ENCODE assay signal across 8 cellular contexts in genomic region chr19:4379383-4380253, GRCh38. TPM values are rescaled to one million over a fixed set of nuclear protein-coding genes. Genes with fewer than 3 reads are reported as not detected.
DNase-seq lines count a peak whose midpoint lies in the region; ATAC-seq lines count a peak whose summit lies in the region.

No MANE protein-coding gene starts in this region.

- H3K4me1 ChIP-seq in right cardiac atrium (ENCODE audit: control insufficient read depth, insufficient read depth, low read length) = peaks cover 33% of the 10 kb centered on the region

- H3K4me3 ChIP-seq in right cardiac atrium (ENCODE audit: low read length) = no peak overlapping the region

- ATAC-seq in right cardiac atrium (no peak), HG03280 (IDR thresholded peaks at IDR 0.05; ENCODE audit: unreplicated experiment) (no peak)
- ATAC-seq in stimulated activated memory B cell treated with anti-CD40 and anti-IgM and Interleukin-4, amounts not matched to agents 10 μg/mL and 1 μg/mL and 100 μg/mL, for 72 hours = peak; percentile 77

- no peaks in the 10 kb centered on the region for H3K9me3 Mint-ChIP-seq in activated CD4-positive, alpha-beta memory T cell treated with anti-CD3 and anti-CD28 coated beads, Interleukin-2, amount 10 ng/mL, durations not matched to agents 7 days and 5 days
- H3K9me3 Mint-ChIP-seq in stimulated activated memory B cell treated with anti-CD40 and anti-IgM and Interleukin-4, amounts not matched to agents 10 μg/mL and 1 μg/mL and 100 μg/mL, for 72 hours = no peaks in the 10 kb centered on the region

- intact Hi-C loops in right cardiac atrium (cut with DNase I) = no loop called here

- no peaks in the 10 kb centered on the region for H3K27me3 ChIP-seq in right cardiac atrium (ENCODE audit: control insufficient read depth, insufficient read depth)

- H3K27ac Mint-ChIP-seq in activated CD4-positive, alpha-beta memory T cell treated with anti-CD3 and anti-CD28 coated beads, Interleukin-2, amount 10 ng/mL, durations not matched to agents 7 days and 5 days = peak overlapping the region; percentile 95
- peak overlapping the region; percentile 88 for H3K27ac Mint-ChIP-seq in stimulated activated memory B cell treated with anti-CD40 and anti-IgM and Interleukin-4, amounts not matched to agents 10 μg/mL and 1 μg/mL and 100 μg/mL, for 72 hours

- DNase-seq in stimulated activated CD4-positive, alpha-beta T cell treated with anti-CD3 and anti-CD28 coated beads, Interleukin-12 subunit alpha, Interleukin-12 subunit beta, amount 100 ng/mL, for 4 hours = peak; percentile 25
- DNase-seq in stimulated activated CD4-positive, alpha-beta T cell treated with anti-CD3 and anti-CD28 coated beads, Interleukin-2, amount 100 ng/mL, for 48 hours = no peak
- DNase-seq in activated CD4-positive, alpha-beta memory T cell treated with anti-CD3 and anti-CD28 coated beads, Interleukin-2, amount 10 ng/mL, durations not matched to agents 7 days and 5 days = peak; percentile 39
- DNase-seq in right cardiac atrium (peak; percentile 33 to 53 (median 48)), activated gamma-delta T cell (lab: John Stamatoyannopoulos, UW) (no peak), NCI-H1417 (lab: John Stamatoyannopoulos, UW) (no peak)

- POLR2A ChIA-PET in activated CD4-positive, alpha-beta memory T cell treated with anti-CD3 and anti-CD28 coated beads, Interleukin-2, amount 10 ng/mL, durations not matched to agents 7 days and 5 days (lab: Charles Lee) = interaction anchor here (1.4 to 2.1 kb wide), 7 partner anchors 10 to 23 kb away, joined by 4 to 11 read pairs (median 5); partner anchors contain the start of genes CHAF1A and SH3GL1

- CTCF ChIA-PET in activated CD4-positive, alpha-beta memory T cell treated with anti-CD3 and anti-CD28 coated beads, Interleukin-2, amount 10 ng/mL, durations not matched to agents 7 days and 5 days (lab: Charles Lee) = interaction anchor here (0.6 to 1.9 kb wide), 4 partner anchors 10 to 253 kb away, joined by 3 to 6 read pairs (median 4); partner anchors contain the start of gene SH3GL1

- no peaks in the 10 kb centered on the region for H3K27me3 Mint-ChIP-seq in activated CD4-positive, alpha-beta memory T cell treated with anti-CD3 and anti-CD28 coated beads, Interleukin-2, amount 10 ng/mL, durations not matched to agents 7 days and 5 days
- H3K27me3 Mint-ChIP-seq in stimulated activated memory B cell treated with anti-CD40 and anti-IgM and Interleukin-4, amounts not matched to agents 10 μg/mL and 1 μg/mL and 100 μg/mL, for 72 hours = no peaks in the 10 kb centered on the region

- H3K36me3 Mint-ChIP-seq in activated CD4-positive, alpha-beta memory T cell treated with anti-CD3 and anti-CD28 coated beads, Interleukin-2, amount 10 ng/mL, durations not matched to agents 7 days and 5 days (ENCODE audit: low read depth) = peaks cover 21% of the 10 kb centered on the region
- peaks cover 4% of the 10 kb centered on the region for H3K36me3 Mint-ChIP-seq in stimulated activated memory B cell treated with anti-CD40 and anti-IgM and Interleukin-4, amounts not matched to agents 10 μg/mL and 1 μg/mL and 100 μg/mL, for 72 hours

- H3K9me3 ChIP-seq in right cardiac atrium (ENCODE audit: control insufficient read depth, low read length) = no peaks in the 10 kb centered on the region

- 47% methylated on average over 20 of the region's 20 CpGs for WGBS in right cardiac atrium

- peak overlapping the region; percentile 77 for H3K4me3 Mint-ChIP-seq in activated CD4-positive, alpha-beta memory T cell treated with anti-CD3 and anti-CD28 coated beads, Interleukin-2, amount 10 ng/mL, durations not matched to agents 7 days and 5 days
- peak overlapping the region; percentile 74 for H3K4me3 Mint-ChIP-seq in stimulated activated memory B cell treated with anti-CD40 and anti-IgM and Interleukin-4, amounts not matched to agents 10 μg/mL and 1 μg/mL and 100 μg/mL, for 72 hours

- H3K27ac ChIP-seq in right cardiac atrium (ENCODE audit: low read length) = peak overlapping the region; percentile 28

- peaks cover 73% of the 10 kb centered on the region for H3K4me1 Mint-ChIP-seq in activated CD4-positive, alpha-beta memory T cell treated with anti-CD3 and anti-CD28 coated beads, Interleukin-2, amount 10 ng/mL, durations not matched to agents 7 days and 5 days
- peaks cover 82% of the 10 kb centered on the region for H3K4me1 Mint-ChIP-seq in stimulated activated memory B cell treated with anti-CD40 and anti-IgM and Interleukin-4, amounts not matched to agents 10 μg/mL and 1 μg/mL and 100 μg/mL, for 72 hours

RNA-seq across cellular contexts. Expression of gene SH3GL1, which starts 20.7 kb away (rescaled TPM):
- total RNA-seq in activated CD4-positive, alpha-beta memory T cell treated with anti-CD3 and anti-CD28 coated beads, Interleukin-2, amount 10 ng/mL, durations not matched to agents 7 days and 5 days = 10 to 100 TPM; 62.1 to 64.0 TPM
- 10 to 100 TPM; 26.3 to 40.3 (median 31.8) TPM for total RNA-seq in right cardiac atrium
- 27.7 TPM for polyA plus RNA-seq in right cardiac atrium

RNA-seq across cellular contexts. Expression of gene CHAF1A, which starts 22.8 kb away (rescaled TPM):
- 10 to 100 TPM; 71.7 to 82.5 TPM for total RNA-seq in activated CD4-positive, alpha-beta memory T cell treated with anti-CD3 and anti-CD28 coated beads, Interleukin-2, amount 10 ng/mL, durations not matched to agents 7 days and 5 days
- total RNA-seq in right cardiac atrium = 1 to 10 TPM; 5.4 to 7.7 (median 6.2) TPM
- 4.3 TPM for polyA plus RNA-seq in right cardiac atrium

RNA-seq across cellular contexts. Expression of gene MPND, which starts 36.3 kb away (rescaled TPM):
- 10 to 100 TPM; 19.1 to 20.4 TPM for total RNA-seq in activated CD4-positive, alpha-beta memory T cell treated with anti-CD3 and anti-CD28 coated beads, Interleukin-2, amount 10 ng/mL, durations not matched to agents 7 days and 5 days
- total RNA-seq in right cardiac atrium = 10 to 100 TPM; 22.8 to 25.8 (median 25.2) TPM
- polyA plus RNA-seq in right cardiac atrium = 24.9 TPM

RNA-seq across cellular contexts. Expression of gene STAP2, which starts 41.0 kb away (rescaled TPM):
- 1 to 10 TPM; 8.3 to 8.6 TPM for total RNA-seq in activated CD4-positive, alpha-beta memory T cell treated with anti-CD3 and anti-CD28 coated beads, Interleukin-2, amount 10 ng/mL, durations not matched to agents 7 days and 5 days
- total RNA-seq in right cardiac atrium = 10 to 100 TPM in 3 of 4 donors, 1 to 10 TPM in 1; 6.7 to 13.9 (median 11.3) TPM
- 7.8 TPM for polyA plus RNA-seq in right cardiac atrium

Comparison
In these comparisons a context has a peak if more than half of its experiments do, and no peak if none do; other contexts are left out.
1. DNase-seq: peak in stimulated activated CD4-positive, alpha-beta T cell treated with anti-CD3 and anti-CD28 coated beads, Interleukin-12 subunit alpha, Interleukin-12 subunit beta, amount 100 ng/mL, for 4 hours (single experiment), activated CD4-positive, alpha-beta memory T cell treated with anti-CD3 and anti-CD28 coated beads, Interleukin-2, amount 10 ng/mL, durations not matched to agents 7 days and 5 days (single experiment) and right cardiac atrium (3 of 3); none in stimulated activated CD4-positive, alpha-beta T cell treated with anti-CD3 and anti-CD28 coated beads, Interleukin-2, amount 100 ng/mL, for 48 hours (0 of 2), activated gamma-delta T cell (single experiment) and NCI-H1417 (0 of 3).
2. RNA of gene CHAF1A, which starts 22.8 kb away (total RNA-seq): 71.7 to 82.5 TPM in activated CD4-positive, alpha-beta memory T cell treated with anti-CD3 and anti-CD28 coated beads, Interleukin-2, amount 10 ng/mL, durations not matched to agents 7 days and 5 days; 5.4 to 7.7 TPM in right cardiac atrium; every median in the first group is over 4 times any median in the second.